8 cellular contexts compared by ENCODE assay signal in the genomic region with DNA sequence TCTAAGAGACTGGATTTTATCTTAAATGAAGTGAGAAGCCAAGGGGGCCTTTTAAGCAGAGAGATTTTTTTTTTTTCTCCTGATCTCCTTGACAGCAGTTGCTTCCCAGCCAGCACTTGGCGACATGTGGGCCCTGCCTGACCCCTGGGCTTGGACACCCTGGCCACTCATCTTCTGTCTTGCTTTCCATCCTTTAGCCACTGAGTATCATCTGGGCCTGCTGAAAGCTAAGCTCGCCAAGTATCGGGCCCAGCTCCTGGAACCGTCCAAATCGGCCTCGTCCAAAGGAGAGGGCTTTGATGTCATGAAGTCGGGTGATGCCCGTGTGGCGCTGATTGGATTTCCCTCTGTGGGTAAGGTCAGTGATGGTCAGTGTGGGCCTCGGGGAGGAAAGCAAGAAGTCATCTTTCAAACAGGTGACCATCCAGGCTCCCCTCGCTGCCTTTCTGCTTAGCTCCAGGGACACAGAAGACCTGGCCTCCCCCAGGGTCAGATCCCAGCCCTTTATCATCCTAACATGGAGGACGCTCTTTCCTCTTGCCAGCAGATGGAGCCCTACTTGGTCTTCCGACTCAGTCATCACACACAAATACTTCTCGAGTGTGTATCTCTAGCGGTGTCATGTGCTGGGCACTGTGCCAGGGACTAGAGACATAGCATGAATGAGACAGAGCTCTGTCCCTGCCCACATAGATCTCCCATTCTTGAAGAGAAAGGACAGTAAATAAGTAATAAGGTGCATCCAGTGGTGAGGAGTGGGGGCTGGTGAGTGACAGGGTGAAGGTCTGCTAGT. TPM values are rescaled to one million over a fixed set of nuclear protein-coding genes. Genes with fewer than 3 reads are reported as not detected.
DNase-seq lines count a peak whose midpoint lies in the region; ATAC-seq and TF ChIP-seq lines count a peak whose summit lies in the region.

No MANE protein-coding gene starts in this region.

- peaks cover 1% of the 10 kb centered on the region in 2 donors for H3K4me1 ChIP-seq in naive thymus-derived CD4-positive, alpha-beta T cell (ENCODE audit: control insufficient read depth in 2 of 2, insufficient read depth in 2 of 2, low read length in 2 of 2)

- no peaks in the 10 kb centered on the region for H3K9me3 ChIP-seq in naive thymus-derived CD4-positive, alpha-beta T cell (ENCODE audit: control insufficient read depth in 2 of 3, low read length in 3 of 3)

- H3K27ac Mint-ChIP-seq in naive thymus-derived CD4-positive, alpha-beta T cell = peak overlapping the region in 3 of 9 donors; percentile 3 to 82 (median 40)

- H3K27me3 Mint-ChIP-seq in naive thymus-derived CD4-positive, alpha-beta T cell = no peaks in the 10 kb centered on the region

- POLR2A ChIA-PET in naive thymus-derived CD4-positive, alpha-beta T cell (lab: Charles Lee) = no interaction called here

- H3K4me3 Mint-ChIP-seq in naive thymus-derived CD4-positive, alpha-beta T cell = peak overlapping the region in 1 of 10 donors; percentile 1

- no peak overlapping the region for H3K4me3 ChIP-seq in choroid plexus epithelial cell (ENCODE audit: low read depth, low read length)
- H3K4me3 ChIP-seq in naive thymus-derived CD4-positive, alpha-beta T cell (ENCODE audit: low read length) = no peak overlapping the region

- H3K4me1 Mint-ChIP-seq in naive thymus-derived CD4-positive, alpha-beta T cell = peaks cover 10 to 44% (median 28%) of the 10 kb centered on the region in 7 donors

- intact Hi-C loops in naive thymus-derived CD4-positive, alpha-beta T cell (cut with micrococcal nuclease) = no loop called here

- H3K9me3 Mint-ChIP-seq in naive thymus-derived CD4-positive, alpha-beta T cell = no peaks in the 10 kb centered on the region

- no peak overlapping the region for H3K27ac ChIP-seq in naive thymus-derived CD4-positive, alpha-beta T cell (ENCODE audit: low read depth, low read length)

- peak; percentile 45 for ATAC-seq in naive thymus-derived CD4-positive, alpha-beta T cell
- ATAC-seq in HG03378 (IDR thresholded peaks at IDR 0.05; ENCODE audit: unreplicated experiment) = no peak
- no peak for ATAC-seq in HG02885 (IDR thresholded peaks at IDR 0.05; ENCODE audit: poor library complexity, unreplicated experiment)

- peak; percentile 77 for TF ChIP-seq CTCF in choroid plexus epithelial cell (conservative IDR thresholded peaks at IDR 0.05; ENCODE audit: low read depth, low read length)

- peaks cover 0 to 44% (median 14%) of the 10 kb centered on the region in 3 experiments for H3K36me3 ChIP-seq in naive thymus-derived CD4-positive, alpha-beta T cell (ENCODE audit: control insufficient read depth in 2 of 3, insufficient read depth in 3 of 3, low read length in 3 of 3)

- CTCF ChIA-PET in naive thymus-derived CD4-positive, alpha-beta T cell (lab: Charles Lee) = no interaction called here

- H3K36me3 Mint-ChIP-seq in naive thymus-derived CD4-positive, alpha-beta T cell = peaks cover 6 to 35% (median 22%) of the 10 kb centered on the region in 5 donors

- peak; percentile 66 for DNase-seq in activated CD4-positive, alpha-beta T cell treated with anti-CD3 and anti-CD28 coated beads for 48 hours
- no peak for DNase-seq in activated CD4-positive, alpha-beta T cell treated with anti-CD3 and anti-CD28 coated beads, Interleukin-2, amount 50 U/mL, for 4 hours
- DNase-seq in NCI-H2029 (lab: John Stamatoyannopoulos, UW) = peak; percentile 75
- peak; percentile 92 for DNase-seq in choroid plexus epithelial cell (ENCODE audit: low read depth)
- peak in 1 of 9 donors; percentile 20 for DNase-seq in naive thymus-derived CD4-positive, alpha-beta T cell
- no peak for DNase-seq in NOMO-1 treated with dmso at 0.1 percent for 144 hours (lab: John Stamatoyannopoulos, UW; ENCODE audit: unreplicated experiment)

- no peaks in the 10 kb centered on the region for H3K27me3 ChIP-seq in naive thymus-derived CD4-positive, alpha-beta T cell (ENCODE audit: control insufficient read depth in 2 of 2, insufficient read depth in 2 of 2, low read length in 2 of 2)

RNA-seq across cellular contexts. Expression of a gene that starts 6.1 kb away (rescaled TPM):
- 10 to 100 TPM; 39.6 to 54.7 (median 48.8) TPM for total RNA-seq in naive thymus-derived CD4-positive, alpha-beta T cell
- 10 to 100 TPM; 37.7 to 46.0 TPM for polyA plus RNA-seq in naive thymus-derived CD4-positive, alpha-beta T cell

RNA-seq across cellular contexts. Expression of a gene that starts 14.7 kb away (rescaled TPM):
- total RNA-seq in naive thymus-derived CD4-positive, alpha-beta T cell = 1 to 10 TPM in 3 of 5 experiments, under 1 TPM in 2; 0.53 to 2.0 (median 1.2) TPM
- polyA plus RNA-seq in naive thymus-derived CD4-positive, alpha-beta T cell = under 1 TPM; 0.41 to 0.43 TPM

RNA-seq across cellular contexts. Expression of a gene that starts 54.6 kb away (rescaled TPM):
- 10 to 100 TPM in 2 of 5 experiments, 1 to 10 TPM in 3; 6.0 to 11.4 (median 10.0) TPM for total RNA-seq in naive thymus-derived CD4-positive, alpha-beta T cell
- polyA plus RNA-seq in naive thymus-derived CD4-positive, alpha-beta T cell = 1 to 10 TPM; 5.9 to 7.0 TPM

RNA-seq across cellular contexts. Expression of a gene that starts 54.8 kb away (rescaled TPM):
- total RNA-seq in naive thymus-derived CD4-positive, alpha-beta T cell = 10 to 100 TPM; 26.3 to 36.7 (median 32.5) TPM
- 10 to 100 TPM; 16.3 TPM for polyA plus RNA-seq in naive thymus-derived CD4-positive, alpha-beta T cell

Comparison
In these comparisons a context has a peak if more than half of its experiments do, and no peak if none do; other contexts are left out.
1. DNase-seq: peak in activated CD4-positive, alpha-beta T cell treated with anti-CD3 and anti-CD28 coated beads for 48 hours (single experiment), NCI-H2029 (single experiment) and choroid plexus epithelial cell (single experiment); none in activated CD4-positive, alpha-beta T cell treated with anti-CD3 and anti-CD28 coated beads, Interleukin-2, amount 50 U/mL, for 4 hours (0 of 2) and NOMO-1 treated with dmso at 0.1 percent for 144 hours (single experiment).